In genomic region chr4:88610771-88611170, GRCh38 we compare ENCODE assay signal across 1 cellular context.
TF ChIP-seq lines count a peak whose summit lies in the region.

No MANE protein-coding gene starts in this region.

TF ChIP-seq in GM23338, 12 proteins besides CTCF, POLR2A, EP300 and RAD21 (continued from another document):
- TF ChIP-seq ZNF462 (CRISPR knock-in tag; IDR thresholded peaks at IDR 0.05) (no peak), ZNF331 (CRISPR knock-in tag; IDR thresholded peaks at IDR 0.05; ENCODE audit: low read depth) (no peak), EZH2phosphoT487 (IDR thresholded peaks at IDR 0.05; ENCODE audit: unreplicated experiment) (no peak)
